Comparison of ENCODE assay signal across 25 cellular contexts in genomic region chr6:14240411-14241166, GRCh38.
DNase-seq lines count a peak whose midpoint lies in the region; ATAC-seq and TF ChIP-seq lines count a peak whose summit lies in the region.
"Had no signal": no experiment of that assay in that cellular context is flagged by ENCODE, and none has a peak within 500 bp of the region (broad histone marks: within the 10 kb centered on the region; RNA-seq: fewer than 3 reads in every experiment).

No MANE protein-coding gene starts in this region.

- ATAC-seq in GM21526 (IDR thresholded peaks at IDR 0.05; ENCODE audit: low FRiP score, unreplicated experiment) (peak; percentile 10), right lobe of liver (no peak), GM18861 (IDR thresholded peaks at IDR 0.05; ENCODE audit: unreplicated experiment) (no peak)
- ATAC-seq: activated CD4-positive, CD25-positive, alpha-beta regulatory T cell treated with anti-CD3 and anti-CD28 coated beads, Interleukin-2, amount 50 U/mL, for 24 hours; activated T-cell treated with anti-CD3 and anti-CD28 coated beads, Interleukin-2, amount 50 U/mL, for 72 hours had no signal

- H3K36me3 ChIP-seq in MM.1S (replicated peaks; ENCODE audit: insufficient read depth, low read length) (no peaks in the 10 kb centered on the region), mesendoderm (ENCODE audit: control insufficient read depth, insufficient read depth, low read length) (no peaks in the 10 kb centered on the region), BE2C (no peaks in the 10 kb centered on the region), right lobe of liver (no peaks in the 10 kb centered on the region)
- H3K36me3 ChIP-seq: ascending aorta, MG63 had no signal

- no peak overlapping the region for H3K4ac ChIP-seq in mesendoderm (ENCODE audit: low read depth, low read length)

- H3K79me2 ChIP-seq in MM.1S (ENCODE audit: low read length) (no peaks in the 10 kb centered on the region), mesendoderm (ENCODE audit: control insufficient read depth, insufficient read depth, low read length) (no peaks in the 10 kb centered on the region)

- intact Hi-C loops in right lobe of liver (cut with DNase I): no loop called here

- no peak overlapping the region for H2BK5ac ChIP-seq in mesendoderm (ENCODE audit: low read length)

- no peak overlapping the region for H2BK120ac ChIP-seq in mesendoderm (ENCODE audit: low read depth, low read length)

- no peak overlapping the region for H3K18ac ChIP-seq in mesendoderm (ENCODE audit: low read length)

- 0 out of 2 replicates have a peak overlapping the region, but pooled peaks have one; percentile 37 for H2AFZ ChIP-seq in MM.1S (ENCODE audit: low read length)

- DNase-seq in GM12865 (ENCODE audit: low read depth): peak; percentile 7
- peak; percentile 49 for DNase-seq in MM.1S
- peak; percentile 44 for DNase-seq in mesendoderm
- no peak for DNase-seq in stimulated activated CD4-positive, alpha-beta T cell treated with anti-CD3 and anti-CD28 coated beads, Interleukin-4, amount 100 ng/mL, for 4 hours
- DNase-seq in BE2C: no peak
- no peak for DNase-seq in right lobe of liver
- DNase-seq: activated naive CD4-positive, alpha-beta T cell treated with anti-CD3 and anti-CD28 coated beads, Interleukin-2, amount 50 U/mL, for 16 hours; activated T-cell treated with anti-CD3 and anti-CD28 coated beads, Interleukin-2, amount 50 U/mL, for 72 hours; central memory CD4-positive, alpha-beta T cell; DMS79 treated with DMSO at 0.1 percent for 48 hours; hippocampal formation; islet precursor cell; MG63; NCI-H1694 treated with DMSO at 0.1 percent for 48 hours; NCI-H446; nucleus accumbens; retina; stimulated activated CD8-positive, alpha-beta memory T cell treated with anti-CD3 and anti-CD28 coated beads, Interleukin-4, amount 100 ng/mL, for 48 hours; substantia nigra had no signal

- H3K27ac ChIP-seq in MM.1S (ENCODE audit: low read length): peak overlapping the region; percentile 83
- no peak overlapping the region for H3K27ac ChIP-seq in mesendoderm (ENCODE audit: low read depth, low read length)
- H3K27ac ChIP-seq in right lobe of liver: no peak overlapping the region
- H3K27ac ChIP-seq: ascending aorta, HL-60 had no signal

- H4K20me1 ChIP-seq in MM.1S (ENCODE audit: insufficient read depth, low read length): no peaks in the 10 kb centered on the region

- H3K4me3 ChIP-seq in GM12865 (ENCODE audit: low read depth, low read length): no peak overlapping the region
- peak overlapping the region; percentile 38 for H3K4me3 ChIP-seq in MM.1S (ENCODE audit: low read length)
- H3K4me3 ChIP-seq in mesendoderm (ENCODE audit: low read length): no peak overlapping the region
- no peak overlapping the region for H3K4me3 ChIP-seq in BE2C (ENCODE audit: low read depth, low read length)
- no peak overlapping the region for H3K4me3 ChIP-seq in right lobe of liver
- H3K4me3 ChIP-seq: ascending aorta, lung, MG63 had no signal

- no peak overlapping the region for H3K23ac ChIP-seq in mesendoderm (ENCODE audit: low read length)

- no peak overlapping the region for H4K5ac ChIP-seq in mesendoderm (ENCODE audit: low read length)

- H3K9me2 ChIP-seq in MM.1S (replicated peaks; ENCODE audit: insufficient read depth, low read length): no peaks in the 10 kb centered on the region

- H3K79me1 ChIP-seq in mesendoderm (ENCODE audit: low read length): no peaks in the 10 kb centered on the region

- H3K9me3 ChIP-seq in MM.1S (replicated peaks; ENCODE audit: insufficient read depth, low read length): no peaks in the 10 kb centered on the region
- no peaks in the 10 kb centered on the region for H3K9me3 ChIP-seq in BE2C
- H3K9me3 ChIP-seq in right lobe of liver: no peaks in the 10 kb centered on the region
- H3K9me3 ChIP-seq: ascending aorta, MG63 had no signal

- H3K4me2 ChIP-seq in MM.1S (ENCODE audit: low read depth, low read length) (peak overlapping the region; percentile 80), mesendoderm (ENCODE audit: low read length) (no peak overlapping the region)

- 100% methylated on average over 1 of the region's 5 CpGs for WGBS in mesendoderm (ENCODE audit: extremely low coverage, insufficient coverage, low lambda C conversion rate)
- 25% methylated on average over 5 of the region's 5 CpGs for whole genome bisulfite sequencing in right lobe of liver (ENCODE audit: insufficient coverage, low coverage, low lambda C conversion rate, missing lambda C conversion rate)

- TF ChIP-seq POLR2A in right lobe of liver (IDR thresholded peaks at IDR 0.05): no peak

- H3K27me3 ChIP-seq in MM.1S (replicated peaks; ENCODE audit: insufficient read depth, low read length) (no peaks in the 10 kb centered on the region), mesendoderm (ENCODE audit: insufficient read depth, low read length, poor library complexity) (no peaks in the 10 kb centered on the region), BE2C (no peaks in the 10 kb centered on the region), right lobe of liver (no peaks in the 10 kb centered on the region)
- H3K27me3 ChIP-seq: ascending aorta, MG63 had no signal

- no peak overlapping the region for H2BK15ac ChIP-seq in mesendoderm (replicated peaks; ENCODE audit: low read depth)

- no peak for TF ChIP-seq CTCF in GM12865 (IDR thresholded peaks at IDR 0.05; ENCODE audit: insufficient read depth, low read depth, low read length, missing control alignments)
- no peak for TF ChIP-seq CTCF in MM.1S (IDR thresholded peaks at IDR 0.05; ENCODE audit: low read length)
- no peak for TF ChIP-seq CTCF in BE2C (IDR thresholded peaks at IDR 0.05; ENCODE audit: low read depth, low read length)
- TF ChIP-seq CTCF in right lobe of liver (IDR thresholded peaks at IDR 0.05): no peak

- H3K4me1 ChIP-seq in MM.1S (ENCODE audit: low read length) (peaks cover 23% of the 10 kb centered on the region), mesendoderm (ENCODE audit: control insufficient read depth, low read depth, low read length) (peaks cover 7% of the 10 kb centered on the region), BE2C (no peaks in the 10 kb centered on the region), right lobe of liver (no peaks in the 10 kb centered on the region)
- H3K4me1 ChIP-seq: ascending aorta had no signal

- peaks cover 16% of the 10 kb centered on the region for H3F3A ChIP-seq in MM.1S (ENCODE audit: insufficient read depth, low read length)

- H4K8ac ChIP-seq in mesendoderm (ENCODE audit: low read depth, low read length): no peak overlapping the region

- H3K56ac ChIP-seq in mesendoderm (ENCODE audit: low read length): no peak overlapping the region

- peak overlapping the region; percentile 31; the same call in 1 of the 2 replicates for H3K9ac ChIP-seq in MM.1S (ENCODE audit: low read length)
- no peak overlapping the region for H3K9ac ChIP-seq in mesendoderm (ENCODE audit: low read length)

- no peak overlapping the region for H2AK5ac ChIP-seq in mesendoderm (ENCODE audit: low read length)

Comparison
In these comparisons a context has a peak if more than half of its experiments do, and no peak if none do; other contexts are left out.
1. DNase-seq: peak in GM12865 (single experiment), MM.1S (single experiment) and mesendoderm (single experiment); none in stimulated activated CD4-positive, alpha-beta T cell treated with anti-CD3 and anti-CD28 coated beads, Interleukin-4, amount 100 ng/mL, for 4 hours (0 of 2), BE2C (single experiment) and right lobe of liver (0 of 3).